In genomic region chr6:16078064-16078463, GRCh38 we compare ENCODE assay signal across 18 cellular contexts. TPM values are rescaled to one million over a fixed set of nuclear protein-coding genes. Genes with fewer than 3 reads are reported as not detected.
DNase-seq lines count a peak whose midpoint lies in the region; ATAC-seq and TF ChIP-seq lines count a peak whose summit lies in the region.
"Had no signal": no experiment of that assay in that cellular context is flagged by ENCODE, and none has a peak within 500 bp of the region (broad histone marks: within the 10 kb centered on the region; RNA-seq: fewer than 3 reads in every experiment).

No MANE protein-coding gene starts in this region.

- TF ChIP-seq CTCF in GM13976 (IDR thresholded peaks at IDR 0.05; ENCODE audit: borderline replicate concordance, control extremely low read depth, extremely low read depth, insufficient read depth, missing control alignments) = no peak
- TF ChIP-seq CTCF in prostate gland (IDR thresholded peaks at IDR 0.05) = no peak
- no peak for TF ChIP-seq CTCF in smooth muscle cell (IDR thresholded peaks at IDR 0.05; ENCODE audit: borderline replicate concordance, insufficient read depth, poor library complexity, severe bottlenecking)
- TF ChIP-seq CTCF in ovary (IDR thresholded peaks at IDR 0.05) = no peak

- H3K4me2 ChIP-seq in smooth muscle cell = no peak overlapping the region

- peak; percentile 18 for DNase-seq in GM13976 (ENCODE audit: low spot score)
- no peak for DNase-seq in prostate gland (ENCODE audit: low spot score)
- DNase-seq in activated effector memory CD4-positive, alpha-beta T cell treated with anti-CD3 and anti-CD28 coated beads, Interleukin-2, amount 50 U/mL, for 16 hours = no peak
- DNase-seq in smooth muscle cell (lab: John Stamatoyannopoulos, UW; ENCODE audit: unreplicated experiment) = no peak
- DNase-seq in ovary = no peak
- DNase-seq: activated CD4-positive, alpha-beta T cell treated with anti-CD3 and anti-CD28 coated beads, Interleukin-2, amount 50 U/mL, for 48 hours; Calu3; H7; hypothalamus; left lung; naive thymus-derived CD4-positive, alpha-beta T cell; NCI-H2029; NCI-H774; stimulated activated CD4-positive, alpha-beta T cell treated with anti-CD3 and anti-CD28 coated beads, Interleukin-4, amount 100 ng/mL, for 1 hour had no signal

- 89% methylated on average over 2 of the region's 2 CpGs for WGBS in prostate gland
- 96% methylated on average over 2 of the region's 2 CpGs for WGBS in smooth muscle cell (ENCODE audit: low lambda C conversion rate)
- 67 to 79% (median 75%) methylated on average over 2 of the region's 2 CpGs for WGBS in ovary, 3 donors

- no peak for TF ChIP-seq EP300 in ovary (IDR thresholded peaks at IDR 0.05)

- no peaks in the 10 kb centered on the region for H4K20me1 ChIP-seq in smooth muscle cell (ENCODE audit: low read depth)

- TF ChIP-seq POLR2A in prostate gland (IDR thresholded peaks at IDR 0.05) = no peak
- no peak for TF ChIP-seq POLR2A in ovary (IDR thresholded peaks at IDR 0.05)

- H3K36me3 ChIP-seq in prostate gland (no peaks in the 10 kb centered on the region), smooth muscle cell (ENCODE audit: low read depth) (no peaks in the 10 kb centered on the region), ovary (no peaks in the 10 kb centered on the region)
- H3K36me3 ChIP-seq: left lung had no signal

- H2AFZ ChIP-seq in smooth muscle cell (ENCODE audit: low read depth) = no peak overlapping the region

- no peaks in the 10 kb centered on the region for H3F3A ChIP-seq in smooth muscle cell (ENCODE audit: low read depth)

- no peaks in the 10 kb centered on the region for H3K79me2 ChIP-seq in smooth muscle cell (ENCODE audit: low read depth)

- H3K27ac ChIP-seq in prostate gland (no peak overlapping the region), smooth muscle cell (ENCODE audit: low read depth) (no peak overlapping the region), ovary (no peak overlapping the region)
- H3K27ac ChIP-seq: left lung had no signal

- H3K9ac ChIP-seq in smooth muscle cell (ENCODE audit: low read depth) = no peak overlapping the region

- no peaks in the 10 kb centered on the region for H3K27me3 ChIP-seq in prostate gland (replicated peaks; ENCODE audit: insufficient read depth)
- no peaks in the 10 kb centered on the region for H3K27me3 ChIP-seq in smooth muscle cell (ENCODE audit: low read depth)
- no peaks in the 10 kb centered on the region for H3K27me3 ChIP-seq in ovary
- H3K27me3 ChIP-seq: left lung had no signal

- ATAC-seq in GM19328 (IDR thresholded peaks at IDR 0.05; ENCODE audit: unreplicated experiment) = peak; percentile 72
- ATAC-seq in GM21786 (IDR thresholded peaks at IDR 0.05; ENCODE audit: unreplicated experiment) = peak; percentile 78
- peak; percentile 94 for ATAC-seq in HG03354 (IDR thresholded peaks at IDR 0.05; ENCODE audit: poor library complexity, severe bottlenecking, unreplicated experiment)
- ATAC-seq: left lung; naive thymus-derived CD4-positive, alpha-beta T cell; stimulated activated effector memory CD8-positive, alpha-beta T cell treated with anti-CD3 and anti-CD28 coated beads, Interleukin-12 subunit alpha, Interleukin-12 subunit beta, amount 100 ng/mL, for 72 hours had no signal

- H3K4me3 ChIP-seq in prostate gland = no peak overlapping the region
- H3K4me3 ChIP-seq in smooth muscle cell = no peak overlapping the region
- H3K4me3 ChIP-seq in ovary = no peak overlapping the region
- H3K4me3 ChIP-seq: left lung had no signal

- H3K9me3 ChIP-seq in prostate gland (no peaks in the 10 kb centered on the region), smooth muscle cell (replicated peaks; ENCODE audit: low read depth) (no peaks in the 10 kb centered on the region), ovary (no peaks in the 10 kb centered on the region)
- H3K9me3 ChIP-seq: left lung had no signal

- intact Hi-C loops in prostate gland (cut with DNase I) (no loop called here), ovary (cut with DNase I) (no loop called here)

- in situ Hi-C loops in GM13976 (cut with MboI; ENCODE audit: low sequenced_read_pairs, unreplicated experiment) = no loop called here

- H3K4me1 ChIP-seq in prostate gland (replicated peaks) (no peaks in the 10 kb centered on the region), smooth muscle cell (ENCODE audit: low read depth) (no peaks in the 10 kb centered on the region), ovary (ENCODE audit: insufficient read depth) (no peaks in the 10 kb centered on the region)
- H3K4me1 ChIP-seq: left lung had no signal

RNA-seq across cellular contexts. Expression of gene MYLIP, which starts 50.8 kb away (rescaled TPM):
- total RNA-seq in prostate gland = 10 to 100 TPM; 39.6 to 58.1 TPM
- total RNA-seq in smooth muscle cell = 25.0 and 42.2 TPM in 2 replicates
- 29.9 and 41.8 TPM in 2 replicates for polyA plus RNA-seq in smooth muscle cell
- 10 to 100 TPM; 11.0 to 45.4 (median 34.3) TPM for total RNA-seq in ovary
- 10 to 100 TPM; 39.3 to 41.0 TPM for polyA plus RNA-seq in ovary
